Comparison of ENCODE assay signal across 19 cellular contexts in genomic region chr1:3133671-3134070, GRCh38.
DNase-seq lines count a peak whose midpoint lies in the region; ATAC-seq lines count a peak whose summit lies in the region.
"Had no signal": no experiment of that assay in that cellular context is flagged by ENCODE, and none has a peak within 500 bp of the region (broad histone marks: within the 10 kb centered on the region; RNA-seq: fewer than 3 reads in every experiment).

No MANE protein-coding gene starts in this region.

- no peaks in the 10 kb centered on the region for H3K36me3 ChIP-seq in BLaER1 treated with 17β-estradiol and CSF1 and Interleukin-3, amounts not matched to agents 10 nM and 100 nM
- H3K36me3 ChIP-seq in adipocyte (ENCODE audit: control insufficient read depth, insufficient read depth, low read length, severe bottlenecking): no peaks in the 10 kb centered on the region
- H3K36me3 ChIP-seq: breast epithelium, prostate gland, spleen had no signal

- no peaks in the 10 kb centered on the region for H3K9me3 Mint-ChIP-seq in activated CD4-positive, alpha-beta memory T cell treated with anti-CD3 and anti-CD28 coated beads for 36 hours
- H3K9me3 Mint-ChIP-seq: CD8-positive, alpha-beta T cell; naive B cell had no signal

- H3K9ac ChIP-seq in BLaER1 treated with 17β-estradiol and CSF1 and Interleukin-3, amounts not matched to agents 10 nM and 100 nM: no peak overlapping the region
- no peak overlapping the region for H3K9ac ChIP-seq in adipocyte (ENCODE audit: low read length)

- peaks cover 0 to 22% (median 0%) of the 10 kb centered on the region in 11 experiments; a peak in 6 of 22 replicates for H3K27me3 ChIP-seq in BLaER1 treated with 17β-estradiol and CSF1 and Interleukin-3, amounts not matched to agents 10 nM and 100 nM
- peaks cover 24% of the 10 kb centered on the region for H3K27me3 ChIP-seq in adipocyte (replicated peaks; ENCODE audit: control insufficient read depth, insufficient read depth, low read length)

- H3K27ac ChIP-seq in BLaER1 treated with 17β-estradiol and CSF1 and Interleukin-3, amounts not matched to agents 10 nM and 100 nM: no peak overlapping the region
- H3K27ac ChIP-seq: breast epithelium, HL-60, prostate gland, spleen had no signal

- H3K4me2 ChIP-seq in BLaER1 treated with 17β-estradiol and CSF1 and Interleukin-3, amounts not matched to agents 10 nM and 100 nM: peak overlapping the region; percentile 29 to 89 (median 76)

- no peaks in the 10 kb centered on the region for H3K36me3 Mint-ChIP-seq in activated CD4-positive, alpha-beta memory T cell treated with anti-CD3 and anti-CD28 coated beads for 36 hours
- H3K36me3 Mint-ChIP-seq: CD8-positive, alpha-beta T cell; naive B cell had no signal

- H3K4me3 ChIP-seq in BLaER1 treated with 17β-estradiol and CSF1 and Interleukin-3, amounts not matched to agents 10 nM and 100 nM: no peak overlapping the region
- no peak overlapping the region for H3K4me3 ChIP-seq in adipocyte (ENCODE audit: low read length)
- H3K4me3 ChIP-seq: breast epithelium, K562, prostate gland, spleen had no signal

- peaks cover 13 to 56% (median 40%) of the 10 kb centered on the region in 10 experiments for H3K4me1 ChIP-seq in BLaER1 treated with 17β-estradiol and CSF1 and Interleukin-3, amounts not matched to agents 10 nM and 100 nM
- H3K4me1 ChIP-seq in adipocyte (ENCODE audit: control insufficient read depth, insufficient read depth, low read length): no peaks in the 10 kb centered on the region
- H3K4me1 ChIP-seq: breast epithelium, prostate gland, spleen had no signal

- no peaks in the 10 kb centered on the region for H3K9me3 ChIP-seq in BLaER1 treated with 17β-estradiol and CSF1 and Interleukin-3, amounts not matched to agents 10 nM and 100 nM (replicated peaks in 1 of 11)
- no peaks in the 10 kb centered on the region for H3K9me3 ChIP-seq in adipocyte (ENCODE audit: control insufficient read depth, low read length)
- H3K9me3 ChIP-seq: breast epithelium, prostate gland, spleen had no signal

- peak; percentile 7 for DNase-seq in adipocyte (ENCODE audit: low read depth)
- peak; percentile 13 for DNase-seq in kidney tubule cell (ENCODE audit: low spot score)
- peak; percentile 0 for DNase-seq in renal cortical epithelial cell (ENCODE audit: low read depth)
- DNase-seq in Right ventricle myocardium inferior (ENCODE audit: missing footprints): no peak
- no peak for DNase-seq in anterior cingulate cortex (lab: John Stamatoyannopoulos, UW)
- DNase-seq in activated CD4-positive, alpha-beta memory T cell treated with anti-CD3 and anti-CD28 coated beads for 36 hours: no peak
- DNase-seq in AG20443 (ENCODE audit: low spot score): no peak
- DNase-seq: activated naive CD4-positive, alpha-beta T cell treated with anti-CD3 and anti-CD28 coated beads, Interleukin-2, amount 50 U/mL, for 16 hours; CD8-positive, alpha-beta T cell; H7; naive B cell; NCI-H2029 treated with DMSO at 0.1 percent for 48 hours; NCI-H510A; spleen had no signal

- CTCF ChIA-PET in activated CD4-positive, alpha-beta memory T cell treated with anti-CD3 and anti-CD28 coated beads for 36 hours (lab: Charles Lee): no interaction called here

- no peak overlapping the region for H3K27ac Mint-ChIP-seq in activated CD4-positive, alpha-beta memory T cell treated with anti-CD3 and anti-CD28 coated beads for 36 hours
- H3K27ac Mint-ChIP-seq: CD8-positive, alpha-beta T cell had no signal

- H3K27me3 Mint-ChIP-seq in activated CD4-positive, alpha-beta memory T cell treated with anti-CD3 and anti-CD28 coated beads for 36 hours: peaks cover 1% of the 10 kb centered on the region

- peaks cover 0 to 30% (median 0%) of the 10 kb centered on the region in 11 experiments; a peak in 3 of 22 replicates for H4K20me1 ChIP-seq in BLaER1 treated with 17β-estradiol and CSF1 and Interleukin-3, amounts not matched to agents 10 nM and 100 nM

- no peak overlapping the region for H3K4me3 Mint-ChIP-seq in activated CD4-positive, alpha-beta memory T cell treated with anti-CD3 and anti-CD28 coated beads for 36 hours
- H3K4me3 Mint-ChIP-seq: CD8-positive, alpha-beta T cell; naive B cell had no signal

- no peak for ATAC-seq in Right ventricle myocardium inferior
- ATAC-seq: CD8-positive, alpha-beta T cell; K562 had no signal

- H3K4me1 Mint-ChIP-seq in activated CD4-positive, alpha-beta memory T cell treated with anti-CD3 and anti-CD28 coated beads for 36 hours (ENCODE audit: low read depth): no peaks in the 10 kb centered on the region
- H3K4me1 Mint-ChIP-seq: naive B cell had no signal

- intact Hi-C loops in Right ventricle myocardium inferior (cut with DNase I): loop anchor here (2.0 kb wide), 1 partner anchor 53 kb away; no protein-coding TSS in a partner anchor
- intact Hi-C loops in activated CD4-positive, alpha-beta memory T cell treated with anti-CD3 and anti-CD28 coated beads for 36 hours (cut with micrococcal nuclease): no loop called here

- POLR2A ChIA-PET in activated CD4-positive, alpha-beta memory T cell treated with anti-CD3 and anti-CD28 coated beads for 36 hours (lab: Charles Lee): no interaction called here

Comparison
In these comparisons a context has a peak if more than half of its experiments do, and no peak if none do; other contexts are left out.
1. DNase-seq: peak in adipocyte (single experiment), kidney tubule cell (single experiment) and renal cortical epithelial cell (single experiment); none in Right ventricle myocardium inferior (single experiment), anterior cingulate cortex (0 of 58), activated CD4-positive, alpha-beta memory T cell treated with anti-CD3 and anti-CD28 coated beads for 36 hours (single experiment) and AG20443 (single experiment).